In genomic region chr17:1969712-1970111, GRCh38 we compare ENCODE assay signal across 20 cellular contexts.
"Had no signal": no experiment of that assay in that cellular context is flagged by ENCODE, and none has a peak within 500 bp of the region (broad histone marks: within the 10 kb centered on the region; RNA-seq: fewer than 3 reads in every experiment).

No MANE protein-coding gene starts in this region.

- ATAC-seq: K562, T-cell had no signal

- H3K4me3 Mint-ChIP-seq: IgD-negative memory B cell, T-cell had no signal

- H3K36me3 Mint-ChIP-seq: IgD-negative memory B cell, T-cell had no signal

- H3K9me3 Mint-ChIP-seq: IgD-negative memory B cell, T-cell had no signal

- H3K4me1 Mint-ChIP-seq: IgD-negative memory B cell had no signal

- H3K27ac ChIP-seq: KMS-11 had no signal

- H3K4me2 ChIP-seq: KMS-11, SK-N-SH had no signal

- DNase-seq: Kasumi-1, MM.1S, NCI-H1092 treated with DMSO at 0.1 percent for 48 hours, NCI-H1436, NCI-H187, NCI-H2029, NCI-H2081 treated with DMSO at 0.1 percent for 48 hours, NCI-H2227 treated with DMSO at 0.1 percent for 48 hours, NCI-H524, NCI-H526 treated with DMSO at 0.1 percent for 48 hours, NCI-H774, RPMI8226, SHP77, SK-N-SH, SW 1271, T-cell had no signal

- H3K27ac Mint-ChIP-seq: IgD-negative memory B cell, T-cell had no signal

- H3K9ac ChIP-seq: KMS-11, SK-N-SH had no signal

- FAIRE-seq: K562, RCC 7860 had no signal

- H3K4me3 ChIP-seq: K562 had no signal

- H3K9me3 ChIP-seq: SK-N-SH had no signal
